In genomic region chr15:97473615-97474014, GRCh38 we compare ENCODE assay signal across 25 cellular contexts.
"Had no signal": no experiment of that assay in that cellular context is flagged by ENCODE, and none has a peak within 500 bp of the region (broad histone marks: within the 10 kb centered on the region; RNA-seq: fewer than 3 reads in every experiment).

No MANE protein-coding gene starts in this region.

- H3K27me3 ChIP-seq: colonic mucosa, esophagus muscularis mucosa, esophagus squamous epithelium, foreskin keratinocyte, gastrocnemius medialis, gastroesophageal sphincter, heart left ventricle, heart right ventricle had no signal

- H3K4me1 ChIP-seq: colonic mucosa, esophagus muscularis mucosa, esophagus squamous epithelium, foreskin keratinocyte, gastrocnemius medialis, gastroesophageal sphincter, heart right ventricle had no signal

- H3K27ac ChIP-seq: colonic mucosa, coronary artery, epithelial cell of prostate, esophagus muscularis mucosa, esophagus squamous epithelium, foreskin keratinocyte, gastrocnemius medialis, gastroesophageal sphincter, heart left ventricle, heart right ventricle had no signal

- FAIRE-seq: colon, endothelial cell of umbilical vein had no signal

- H3K9me3 ChIP-seq: colonic mucosa, esophagus squamous epithelium, gastrocnemius medialis, gastroesophageal sphincter had no signal

- H3K36me3 ChIP-seq: colonic mucosa, esophagus muscularis mucosa, esophagus squamous epithelium, gastrocnemius medialis, gastroesophageal sphincter, heart left ventricle, heart right ventricle had no signal

- ATAC-seq: effector memory CD8-positive, alpha-beta T cell; esophagus mucosa; foreskin keratinocyte; gastrocnemius medialis; gastroesophageal sphincter; heart left ventricle; heart right ventricle had no signal

- DNase-seq: colonic mucosa; cortex of kidney; dermis blood vessel endothelial cell; effector CD4-positive, alpha-beta T cell; effector CD8-positive, alpha-beta T cell; effector memory CD4-positive, alpha-beta T cell; effector memory CD8-positive, alpha-beta T cell; endodermal cell; erythroblast; esophagus squamous epithelium; foreskin fibroblast; foreskin keratinocyte; foreskin melanocyte; gastrocnemius medialis; glutamatergic neuron; head of caudate nucleus; heart left ventricle; heart right ventricle had no signal

- H3K4me3 ChIP-seq: colonic mucosa, coronary artery, esophagus muscularis mucosa, esophagus squamous epithelium, gastrocnemius medialis, gastroesophageal sphincter, heart left ventricle, heart right ventricle had no signal
